24 cellular contexts compared by ENCODE assay signal in the genomic region with DNA sequence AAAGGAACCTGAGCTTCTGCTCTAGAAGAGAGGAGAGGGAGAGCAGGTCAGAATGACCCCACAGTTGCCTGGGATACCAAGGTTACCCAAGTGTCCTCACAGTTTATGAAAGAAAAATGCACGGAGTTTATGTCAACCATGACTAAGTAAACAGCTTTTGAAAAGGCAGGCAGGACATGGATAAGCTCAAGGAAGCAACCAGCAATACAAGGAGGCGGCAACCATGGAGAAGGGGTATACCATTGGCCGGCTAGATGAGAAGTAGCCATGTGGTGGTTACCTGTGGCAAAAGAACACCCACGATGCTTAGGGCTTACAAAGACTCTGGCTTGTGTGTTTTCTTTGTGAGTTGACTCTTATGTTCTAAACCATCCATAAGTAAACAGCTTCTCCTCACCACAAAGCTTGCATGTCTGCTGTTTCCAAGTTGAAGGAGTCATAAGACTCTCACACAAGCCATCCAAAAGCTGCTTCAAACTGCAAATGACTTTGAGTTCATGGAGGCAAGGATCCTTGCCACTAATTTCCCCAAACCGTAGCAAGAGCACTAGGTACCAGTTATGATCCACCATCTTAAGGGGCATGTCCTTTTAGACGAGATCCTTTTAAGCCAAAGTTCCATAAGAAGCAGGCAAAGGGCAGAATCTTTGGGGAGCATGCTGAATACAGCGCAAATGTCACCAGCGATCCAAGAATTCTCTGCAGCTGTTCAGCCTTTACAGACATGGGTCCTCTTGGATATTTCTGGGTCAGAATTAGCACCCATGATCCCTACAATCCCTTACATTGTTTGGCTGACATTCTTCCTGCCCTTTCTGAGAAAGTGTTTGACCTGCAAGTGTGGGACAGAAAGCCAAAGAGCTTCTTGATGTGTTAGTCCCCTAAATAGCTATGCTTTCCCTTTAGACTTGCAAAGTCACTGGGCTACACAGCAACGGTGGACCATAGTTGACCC.
A peak's percentile ranks its signal among the peaks of the same experiment; 100 is the strongest.
DNase-seq lines count a peak whose midpoint lies in the region; ATAC-seq and TF ChIP-seq lines count a peak whose summit lies in the region.
"Had no signal": no experiment of that assay in that cellular context is flagged by ENCODE, and none has a peak within 500 bp of the region (broad histone marks: within the 10 kb centered on the region; RNA-seq: fewer than 3 reads in every experiment).

No MANE protein-coding gene starts in this region.

- no peaks in the 10 kb centered on the region for H3K9me3 Mint-ChIP-seq in T-cell
- H3K9me3 Mint-ChIP-seq: activated CD8-positive, alpha-beta T cell treated with anti-CD3 and anti-CD28 coated beads for 36 hours; activated naive CD4-positive, alpha-beta T cell treated with anti-CD3 and anti-CD28 coated beads for 36 hours; activated T-cell treated with anti-CD3 and anti-CD28 coated beads, Interleukin-2, amount 50 U/mL, for 24 hours; stimulated activated naive CD8-positive, alpha-beta T cell treated with anti-CD3 and anti-CD28 coated beads, Interleukin-15, amount 100 ng/mL, for 72 hours; T-helper 1 cell treated with Interleukin-12 subunit alpha and Interleukin-12 subunit beta and Interleukin-4 antibody, amounts not matched to agents 30 μg/mL and 1 μg/mL, for 36 hours had no signal

- ATAC-seq in PC-3 (0 out of 2 replicates have a peak, but pooled peaks have one; percentile 12), T-cell (replicated peaks in 1 of 4) (no peak)
- ATAC-seq: activated CD8-positive, alpha-beta T cell treated with anti-CD3 and anti-CD28 coated beads for 36 hours; GM12878; K562; right lobe of liver; stimulated activated naive CD8-positive, alpha-beta T cell treated with anti-CD3 and anti-CD28 coated beads, Interleukin-15, amount 100 ng/mL, for 72 hours had no signal

- H3F3A ChIP-seq in PC-3 (ENCODE audit: low read length, unreplicated experiment): peaks cover 4% of the 10 kb centered on the region

- H4K20me1 ChIP-seq in PC-3 (ENCODE audit: low read length): no peaks in the 10 kb centered on the region

- H3K4me1 ChIP-seq in A673 (ENCODE audit: insufficient read depth, low read length, poor library complexity, severe bottlenecking) (peaks cover 23% of the 10 kb centered on the region), PC-3 (ENCODE audit: insufficient read depth, low read length) (peaks cover 38% of the 10 kb centered on the region), esophagus squamous epithelium (no peaks in the 10 kb centered on the region)
- H3K4me1 ChIP-seq: lower lobe of right lung, right lobe of liver had no signal

- POLR2A ChIA-PET in A673 (lab: Charles Lee; ENCODE audit: low non-redundant PET): no interaction called here
- POLR2A ChIA-PET in PC-3 (lab: Charles Lee; ENCODE audit: unreplicated experiment): interaction anchor here (0.6 kb wide), 1 partner anchor 15 kb away, joined by 5 read pairs; no protein-coding TSS in a partner anchor
- POLR2A ChIA-PET in T-cell (lab: Charles Lee): no interaction called here

- no peak overlapping the region for H3K4me2 ChIP-seq in PC-3 (ENCODE audit: low read length)

- H3K27ac ChIP-seq in A673 (ENCODE audit: low read depth, low read length, poor library complexity, severe bottlenecking) (peak overlapping the region; percentile 91), PC-3 (ENCODE audit: low read length) (peak overlapping the region; percentile 90), esophagus squamous epithelium (no peak overlapping the region)
- H3K27ac ChIP-seq: lower lobe of right lung, right lobe of liver had no signal

- H3K27ac Mint-ChIP-seq in T-cell: no peak overlapping the region
- H3K27ac Mint-ChIP-seq: activated CD8-positive, alpha-beta T cell treated with anti-CD3 and anti-CD28 coated beads for 36 hours; activated naive CD4-positive, alpha-beta T cell treated with anti-CD3 and anti-CD28 coated beads for 36 hours; activated T-cell treated with anti-CD3 and anti-CD28 coated beads, Interleukin-2, amount 50 U/mL, for 24 hours; T-helper 1 cell treated with Interleukin-12 subunit alpha and Interleukin-12 subunit beta and Interleukin-4 antibody, amounts not matched to agents 30 μg/mL and 1 μg/mL, for 36 hours; WTC11 had no signal

- no peak overlapping the region for H3K4me3 Mint-ChIP-seq in T-cell
- H3K4me3 Mint-ChIP-seq: activated CD8-positive, alpha-beta T cell treated with anti-CD3 and anti-CD28 coated beads for 36 hours; activated naive CD4-positive, alpha-beta T cell treated with anti-CD3 and anti-CD28 coated beads for 36 hours; activated T-cell treated with anti-CD3 and anti-CD28 coated beads, Interleukin-2, amount 50 U/mL, for 24 hours; stimulated activated naive CD8-positive, alpha-beta T cell treated with anti-CD3 and anti-CD28 coated beads, Interleukin-15, amount 100 ng/mL, for 72 hours; T-helper 1 cell treated with Interleukin-12 subunit alpha and Interleukin-12 subunit beta and Interleukin-4 antibody, amounts not matched to agents 30 μg/mL and 1 μg/mL, for 36 hours; WTC11 had no signal

- H3K9me2 ChIP-seq in PC-3 (replicated peaks; ENCODE audit: low read length): no peaks in the 10 kb centered on the region

- H2AFZ ChIP-seq in PC-3 (ENCODE audit: low read length): 0 out of 2 replicates have a peak overlapping the region, but pooled peaks have one; percentile 30

- no peaks in the 10 kb centered on the region for H3K36me3 Mint-ChIP-seq in T-cell
- H3K36me3 Mint-ChIP-seq: WTC11 had no signal

- no peak for TF ChIP-seq POLR2A in esophagus squamous epithelium (IDR thresholded peaks at IDR 0.05)

- no peak for DNase-seq in A673 (ENCODE audit: low spot score)
- peak; percentile 29 for DNase-seq in EH (ENCODE audit: low read depth)
- peak; percentile 5 for DNase-seq in PC-3
- DNase-seq in fibroblast of peridontal ligament (ENCODE audit: extremely low read depth): peak; percentile 53
- DNase-seq in NCI-H524 treated with DMSO at 0.1 percent for 48 hours (lab: John Stamatoyannopoulos, UW): no peak
- no peak for DNase-seq in esophagus squamous epithelium (lab: John Stamatoyannopoulos, UW)
- DNase-seq in T-cell: no peak
- no peak for DNase-seq in posterior cingulate gyrus
- DNase-seq: activated CD8-positive, alpha-beta T cell treated with anti-CD3 and anti-CD28 coated beads for 36 hours; activated naive CD4-positive, alpha-beta T cell treated with anti-CD3 and anti-CD28 coated beads for 36 hours; activated T-cell treated with anti-CD3 and anti-CD28 coated beads, Interleukin-2, amount 50 U/mL, for 24 hours; aorta; COR-L47; cortex of kidney; GF-D8; lower lobe of right lung; NCI-H2227 treated with DMSO at 0.1 percent for 48 hours; occipital lobe; right lobe of liver; stimulated activated naive CD8-positive, alpha-beta T cell treated with anti-CD3 and anti-CD28 coated beads, Interleukin-15, amount 100 ng/mL, for 72 hours had no signal

- H3K9me3 ChIP-seq in A673 (ENCODE audit: low read depth, low read length, poor library complexity, severe bottlenecking) (no peaks in the 10 kb centered on the region), PC-3 (ENCODE audit: low read length) (no peaks in the 10 kb centered on the region), esophagus squamous epithelium (no peaks in the 10 kb centered on the region)
- H3K9me3 ChIP-seq: lower lobe of right lung, right lobe of liver had no signal

- intact Hi-C loops in A673 (cut with micrococcal nuclease; ENCODE audit: unreplicated experiment) (no loop called here), PC-3 (cut with micrococcal nuclease) (no loop called here), esophagus squamous epithelium (cut with DNase I) (no loop called here), posterior cingulate gyrus (cut with DNase I) (no loop called here)

- H3K4me1 Mint-ChIP-seq in T-cell: no peaks in the 10 kb centered on the region
- H3K4me1 Mint-ChIP-seq: stimulated activated naive CD8-positive, alpha-beta T cell treated with anti-CD3 and anti-CD28 coated beads, Interleukin-15, amount 100 ng/mL, for 72 hours had no signal

- TSS peak; percentile 88 for BruUV-seq in A673 (replicated peaks; lab: Mats Ljungman, UMichigan)
- no TSS peak for BruUV-seq in PC-3 (replicated peaks; lab: Mats Ljungman, UMichigan)

- H3K79me2 ChIP-seq in PC-3 (ENCODE audit: low read length): no peaks in the 10 kb centered on the region

- H3K36me3 ChIP-seq in A673 (ENCODE audit: insufficient read depth, low read length, poor library complexity, severe bottlenecking) (no peaks in the 10 kb centered on the region), PC-3 (ENCODE audit: low read depth, low read length) (no peaks in the 10 kb centered on the region), esophagus squamous epithelium (no peaks in the 10 kb centered on the region)
- H3K36me3 ChIP-seq: lower lobe of right lung, right lobe of liver had no signal

- 64 to 69% methylated on average over 9 of the region's 9 CpGs for WGBS in esophagus squamous epithelium, 2 donors

- CTCF ChIA-PET in A673 (lab: Charles Lee) (no interaction called here), PC-3 (lab: Charles Lee) (interaction anchor here (0.6 kb wide), 1 partner anchor 10 kb away, joined by 3 read pairs; no protein-coding TSS in a partner anchor), T-cell (lab: Charles Lee) (no interaction called here)

- H3K27me3 ChIP-seq in A673 (replicated peaks; ENCODE audit: insufficient read depth, low read depth, low read length, poor library complexity) (no peaks in the 10 kb centered on the region), PC-3 (ENCODE audit: low read length) (no peaks in the 10 kb centered on the region), esophagus squamous epithelium (no peaks in the 10 kb centered on the region)
- H3K27me3 ChIP-seq: right lobe of liver had no signal

- TF ChIP-seq CTCF in A673 (conservative IDR thresholded peaks at IDR 0.05; ENCODE audit: low read depth, low read length) (no peak), PC-3 (conservative IDR thresholded peaks at IDR 0.05; ENCODE audit: low read depth, low read length) (no peak), esophagus squamous epithelium (IDR thresholded peaks at IDR 0.05) (no peak)

- no peak overlapping the region for H3K9ac ChIP-seq in PC-3 (ENCODE audit: low read length)

- H3K4me3 ChIP-seq in A673 (ENCODE audit: low read depth, low read length, poor library complexity, severe bottlenecking): no peak overlapping the region
- H3K4me3 ChIP-seq in PC-3 (ENCODE audit: low read length): no peak overlapping the region
- H3K4me3 ChIP-seq in esophagus squamous epithelium: no peak overlapping the region
- H3K4me3 ChIP-seq: GM12878, K562, lower lobe of right lung, right lobe of liver had no signal

- H3K27me3 Mint-ChIP-seq in T-cell: peaks cover 20 to 41% of the 10 kb centered on the region in 2 donors

Comparison
In these comparisons a context has a peak if more than half of its experiments do, and no peak if none do; other contexts are left out.
1. DNase-seq: peak in EH (single experiment), PC-3 (single experiment) and fibroblast of peridontal ligament (single experiment); none in A673 (single experiment), NCI-H524 treated with DMSO at 0.1 percent for 48 hours (single experiment), esophagus squamous epithelium (single experiment), T-cell (0 of 34) and posterior cingulate gyrus (0 of 10).
2. H3K27ac ChIP-seq: peak in A673 (single experiment) and PC-3 (single experiment); none in esophagus squamous epithelium (0 of 4).